1 cellular context compared by ENCODE assay signal in genomic region chr20:25623736-25624499, GRCh38.
A peak's percentile ranks its signal among the peaks of the same experiment; 100 is the strongest.
TF ChIP-seq lines count a peak whose summit lies in the region.

Gene NANP, minus strand, starts transcription at chr20:25624014. Its CDS starts 66 bp downstream, at chr20:25623948.

TF ChIP-seq in HepG2, 621 proteins besides CTCF, POLR2A, EP300 and RAD21 (continued from another document and continues in another):
- TF ChIP-seq THAP7 (CRISPR knock-in tag; IDR thresholded peaks at IDR 0.05) (no peak; the same call in 1 of the 2 replicates), ZNF383 (CRISPR knock-in tag; IDR thresholded peaks at IDR 0.05; ENCODE audit: borderline replicate concordance) (no peak), KDM2A (CRISPR knock-in tag; IDR thresholded peaks at IDR 0.05; ENCODE audit: borderline replicate concordance, low read depth) (peak; percentile 93), KAT2B (IDR thresholded peaks at IDR 0.05; ENCODE audit: borderline replicate concordance, low read depth, low read length) (no peak), KLF11 (CRISPR knock-in tag; IDR thresholded peaks at IDR 0.05) (peak; percentile 97), FOXA3 (CRISPR knock-in tag; IDR thresholded peaks at IDR 0.05) (peak; percentile 61), REL (CRISPR knock-in tag; conservative IDR thresholded peaks at IDR 0.05) (peak; percentile 93), JUND (CRISPR knock-in tag; IDR thresholded peaks at IDR 0.05) (no peak; the same call in none of the 2 replicates), RFXAP (CRISPR knock-in tag; IDR thresholded peaks at IDR 0.05; ENCODE audit: borderline replicate concordance) (peak; percentile 90), ZNF264 (CRISPR knock-in tag; IDR thresholded peaks at IDR 0.05) (peak; percentile 84), ZBTB20 (CRISPR knock-in tag; IDR thresholded peaks at IDR 0.05; ENCODE audit: borderline replicate concordance, low read depth) (peak; percentile 95), ZNF343 (CRISPR knock-in tag; IDR thresholded peaks at IDR 0.05) (no peak; the same call in 1 of the 2 replicates), GATA4 (IDR thresholded peaks at IDR 0.05; ENCODE audit: borderline replicate concordance, low read depth) (peak; percentile 77), ZBTB14 (CRISPR knock-in tag; IDR thresholded peaks at IDR 0.05) (peak; percentile 63; the same call in 1 of the 2 replicates), ZFP1 (CRISPR knock-in tag; IDR thresholded peaks at IDR 0.05) (peak; percentile 75), ZNF678 (CRISPR knock-in tag; IDR thresholded peaks at IDR 0.05) (peak; percentile 99), SYNCRIP (IDR thresholded peaks at IDR 0.05; ENCODE audit: insufficient read depth, low read depth, low read length) (no peak), ZNF850 (CRISPR knock-in tag; conservative IDR thresholded peaks at IDR 0.05) (peak; percentile 98), CERS6 (CRISPR knock-in tag; IDR thresholded peaks at IDR 0.05) (peak; percentile 97; the same call in 1 of the 2 replicates), SRSF1 (optimal IDR thresholded peaks at IDR 0.05; ENCODE audit: low read depth, low read length) (peak; percentile 83), TEAD3 (CRISPR knock-in tag; optimal IDR thresholded peaks at IDR 0.05; ENCODE audit: borderline replicate concordance) (peak; percentile 84), ZNF768 (CRISPR knock-in tag; IDR thresholded peaks at IDR 0.05) (peak; percentile 75), ZNF274 (CRISPR knock-in tag; IDR thresholded peaks at IDR 0.05) (peak; percentile 99), MED1 (CRISPR knock-in tag; IDR thresholded peaks at IDR 0.05) (peak; percentile 82), EZH2 (conservative IDR thresholded peaks at IDR 0.05; ENCODE audit: low read depth, low read length) (no peak), SMYD3 (CRISPR knock-in tag; IDR thresholded peaks at IDR 0.05) (peak; percentile 92; the same call in 1 of the 2 replicates), ZNF788 (CRISPR knock-in tag; IDR thresholded peaks at IDR 0.05; ENCODE audit: borderline replicate concordance) (peak; percentile 99), ZNF784 (CRISPR knock-in tag; IDR thresholded peaks at IDR 0.05; ENCODE audit: borderline replicate concordance) (peak; percentile 97), RFX1 (IDR thresholded peaks at IDR 0.05) (no peak), YEATS2 (CRISPR knock-in tag; IDR thresholded peaks at IDR 0.05; ENCODE audit: borderline replicate concordance) (peak; percentile 99), ZNF20 (CRISPR knock-in tag; IDR thresholded peaks at IDR 0.05) (peak; percentile 52; the same call in 1 of the 2 replicates), ZNF282 (IDR thresholded peaks at IDR 0.05; ENCODE audit: partially characterized antibody) (no peak), PTBP1 (IDR thresholded peaks at IDR 0.05; ENCODE audit: low read depth, low read length, poor library complexity, severe bottlenecking) (peak; percentile 91), NR3C1 (CRISPR knock-in tag; IDR thresholded peaks at IDR 0.05) (no peak), ZSCAN22 (CRISPR knock-in tag; IDR thresholded peaks at IDR 0.05) (no peak), AHDC1 (CRISPR knock-in tag; IDR thresholded peaks at IDR 0.05; ENCODE audit: borderline replicate concordance) (peak; percentile 83), NAIF1 (CRISPR knock-in tag; IDR thresholded peaks at IDR 0.05; ENCODE audit: borderline replicate concordance) (peak; percentile 95), NFIB (CRISPR knock-in tag; IDR thresholded peaks at IDR 0.05; ENCODE audit: borderline replicate concordance) (no peak), NFIC (IDR thresholded peaks at IDR 0.05; ENCODE audit: low read length) (no peak), ZNF619 (CRISPR knock-in tag; IDR thresholded peaks at IDR 0.05) (peak; percentile 99), MIER3 (CRISPR knock-in tag; IDR thresholded peaks at IDR 0.05; ENCODE audit: borderline replicate concordance) (peak; percentile 85; the same call in 1 of the 2 replicates), ZBTB34 (CRISPR knock-in tag; IDR thresholded peaks at IDR 0.05) (peak; percentile 84), SIX1 (CRISPR knock-in tag; IDR thresholded peaks at IDR 0.05; ENCODE audit: borderline replicate concordance) (no peak), ZNF33A (CRISPR knock-in tag; IDR thresholded peaks at IDR 0.05; ENCODE audit: borderline replicate concordance) (peak; percentile 96), ZNF230 (CRISPR knock-in tag; IDR thresholded peaks at IDR 0.05) (peak; percentile 100), HOXD1 (CRISPR knock-in tag; IDR thresholded peaks at IDR 0.05) (peak; percentile 12), ZNF501 (CRISPR knock-in tag; IDR thresholded peaks at IDR 0.05) (peak; percentile 95), ZNF629 (CRISPR knock-in tag; conservative IDR thresholded peaks at IDR 0.05) (peak; percentile 12; the same call in 1 of the 2 replicates), ZNF207 (IDR thresholded peaks at IDR 0.05; ENCODE audit: borderline replicate concordance) (peak; percentile 36; the same call in 1 of the 2 replicates), ZNF124 (CRISPR knock-in tag; IDR thresholded peaks at IDR 0.05) (peak; percentile 68; the same call in 1 of the 2 replicates), ZNF333 (CRISPR knock-in tag; IDR thresholded peaks at IDR 0.05; ENCODE audit: borderline replicate concordance) (no peak; the same call in none of the 2 replicates), NRL (CRISPR knock-in tag; IDR thresholded peaks at IDR 0.05; ENCODE audit: borderline replicate concordance) (peak; percentile 100), GABPA (IDR thresholded peaks at IDR 0.05; ENCODE audit: low read depth, low read length) (no peak), GABPA (CRISPR knock-in tag; IDR thresholded peaks at IDR 0.05; ENCODE audit: low read depth) (peak; percentile 59), DPF2 (CRISPR knock-in tag; IDR thresholded peaks at IDR 0.05; ENCODE audit: borderline replicate concordance, low read depth) (no peak), NR2C2 (CRISPR knock-in tag; IDR thresholded peaks at IDR 0.05; ENCODE audit: borderline replicate concordance) (peak; percentile 81), PHF8 (CRISPR knock-in tag; IDR thresholded peaks at IDR 0.05) (peak; percentile 98), USF2 (IDR thresholded peaks at IDR 0.05; ENCODE audit: low read depth, low read length) (no peak), USF2 (CRISPR knock-in tag; IDR thresholded peaks at IDR 0.05; ENCODE audit: borderline replicate concordance) (peak; percentile 78), HDAC2 (CRISPR knock-in tag; IDR thresholded peaks at IDR 0.05) (peak; percentile 86), RBAK (CRISPR knock-in tag; IDR thresholded peaks at IDR 0.05) (no peak), PITX1 (CRISPR knock-in tag; IDR thresholded peaks at IDR 0.05) (peak; percentile 81)
